In genomic region chr15:56805466-56806146, GRCh38 we compare ENCODE assay signal across 9 cellular contexts.
DNase-seq lines count a peak whose midpoint lies in the region; TF ChIP-seq lines count a peak whose summit lies in the region.
"Had no signal": no experiment of that assay in that cellular context is flagged by ENCODE, and none has a peak within 500 bp of the region (broad histone marks: within the 10 kb centered on the region; RNA-seq: fewer than 3 reads in every experiment).

No MANE protein-coding gene starts in this region.

- intact Hi-C loops in OCI-LY7 (cut with micrococcal nuclease; ENCODE audit: unreplicated experiment), result no loop called here

- no peaks in the 10 kb centered on the region for H3K9me2 ChIP-seq in OCI-LY7 (ENCODE audit: insufficient read depth, low read length)

- CTCF ChIA-PET in OCI-LY7 (lab: Charles Lee; ENCODE audit: unreplicated experiment), result no interaction called here

- POLR2A ChIA-PET in OCI-LY7 (lab: Charles Lee), result interaction anchor here (0.7 to 1.1 kb wide), 2 partner anchors 103 to 274 kb away, joined by 3 read pairs; no protein-coding TSS in a partner anchor

- no TSS peak for BruUV-seq in OCI-LY7 (replicated peaks; lab: Mats Ljungman, UMichigan)

- peak overlapping the region; percentile 51 for H3K4me3 ChIP-seq in OCI-LY7 (ENCODE audit: low read depth, low read length, poor library complexity, severe bottlenecking)
- H3K4me3 ChIP-seq in epithelial cell of esophagus (ENCODE audit: low read length), result no peak overlapping the region
- peak overlapping the region; percentile 40 for H3K4me3 ChIP-seq in rectal smooth muscle tissue (ENCODE audit: low read length)
- H3K4me3 ChIP-seq in Peyer's patch, result no peak overlapping the region

- peaks cover 29% of the 10 kb centered on the region; the same call in 1 of the 2 replicates for H3K9me3 ChIP-seq in OCI-LY7 (ENCODE audit: low read length)
- peaks cover 0 to 16% (median 0%) of the 10 kb centered on the region in 4 donors for H3K9me3 ChIP-seq in Peyer's patch

- H3K27ac Mint-ChIP-seq in activated T-cell treated with anti-CD3 and anti-CD28 coated beads, Interleukin-2, amount 50 U/mL, for 24 hours, result peak overlapping the region; percentile 81
- H3K27ac Mint-ChIP-seq in glutamatergic neuron (ENCODE audit: unreplicated experiment), result no peak overlapping the region

- H3K4me1 Mint-ChIP-seq in activated T-cell treated with anti-CD3 and anti-CD28 coated beads, Interleukin-2, amount 50 U/mL, for 24 hours (ENCODE audit: low read depth), result peaks cover 11% of the 10 kb centered on the region
- no peaks in the 10 kb centered on the region for H3K4me1 Mint-ChIP-seq in glutamatergic neuron (ENCODE audit: low read depth, unreplicated experiment)

- H3K27me3 Mint-ChIP-seq in activated T-cell treated with anti-CD3 and anti-CD28 coated beads, Interleukin-2, amount 50 U/mL, for 24 hours, result no peaks in the 10 kb centered on the region
- no peaks in the 10 kb centered on the region for H3K27me3 Mint-ChIP-seq in glutamatergic neuron (ENCODE audit: unreplicated experiment)

- H4K20me1 ChIP-seq in OCI-LY7 (ENCODE audit: insufficient read depth, low read length), result no peaks in the 10 kb centered on the region

- H3K27me3 ChIP-seq in rectal smooth muscle tissue (ENCODE audit: control insufficient read depth, insufficient read depth, low read length) (no peaks in the 10 kb centered on the region), Peyer's patch (no peaks in the 10 kb centered on the region)

- no peak for TF ChIP-seq CTCF in OCI-LY7 (conservative IDR thresholded peaks at IDR 0.05; ENCODE audit: low read length)
- TF ChIP-seq CTCF in epithelial cell of esophagus (IDR thresholded peaks at IDR 0.05; ENCODE audit: insufficient read depth, low read depth, low read length, missing control alignments), result no peak
- TF ChIP-seq CTCF in glutamatergic neuron (IDR thresholded peaks at IDR 0.05; ENCODE audit: partially characterized antibody, unreplicated experiment), result no peak
- TF ChIP-seq CTCF in Peyer's patch (IDR thresholded peaks at IDR 0.05), result no peak

- H3K4me3 Mint-ChIP-seq in activated T-cell treated with anti-CD3 and anti-CD28 coated beads, Interleukin-2, amount 50 U/mL, for 24 hours, result peak overlapping the region; percentile 7
- H3K4me3 Mint-ChIP-seq in glutamatergic neuron (ENCODE audit: unreplicated experiment), result no peak overlapping the region

- no peaks in the 10 kb centered on the region for H3K79me2 ChIP-seq in OCI-LY7 (ENCODE audit: insufficient read depth, low read depth, low read length)
- H3K79me2 ChIP-seq: parathyroid adenoma had no signal

- no peak overlapping the region for H3K9ac ChIP-seq in rectal smooth muscle tissue (ENCODE audit: low read length)
- H3K9ac ChIP-seq: parathyroid adenoma had no signal

- H3K9me3 Mint-ChIP-seq in activated T-cell treated with anti-CD3 and anti-CD28 coated beads, Interleukin-2, amount 50 U/mL, for 24 hours, result peaks cover 22% of the 10 kb centered on the region
- peaks cover 3% of the 10 kb centered on the region for H3K9me3 Mint-ChIP-seq in glutamatergic neuron (ENCODE audit: unreplicated experiment)

- no peak for TF ChIP-seq POLR2A in Peyer's patch (IDR thresholded peaks at IDR 0.05)

- H3K36me3 ChIP-seq in OCI-LY7 (ENCODE audit: insufficient read depth, low read length) (peaks cover 6% of the 10 kb centered on the region; the same call in 1 of the 2 replicates), rectal smooth muscle tissue (ENCODE audit: control insufficient read depth, insufficient read depth, low read length) (peaks cover 2% of the 10 kb centered on the region), Peyer's patch (no peaks in the 10 kb centered on the region)

- peaks cover 11% of the 10 kb centered on the region for H3K36me3 Mint-ChIP-seq in activated T-cell treated with anti-CD3 and anti-CD28 coated beads, Interleukin-2, amount 50 U/mL, for 24 hours (ENCODE audit: low read depth)
- H3K36me3 Mint-ChIP-seq in glutamatergic neuron (ENCODE audit: unreplicated experiment), result peaks cover 19% of the 10 kb centered on the region

- H2AFZ ChIP-seq in OCI-LY7 (ENCODE audit: low read length), result peak overlapping the region; percentile 99
- H2AFZ ChIP-seq: parathyroid adenoma had no signal

- DNase-seq in activated T-cell treated with anti-CD3 and anti-CD28 coated beads, Interleukin-2, amount 50 U/mL, for 24 hours, result no peak
- DNase-seq in activated T-cell treated with anti-CD3 and anti-CD28 coated beads for 4 hours (no peak), OCI-LY7 (ENCODE audit: low spot score) (no peak), epithelial cell of esophagus (ENCODE audit: low read depth) (peak; percentile 90), glutamatergic neuron (no peak), NCI-H2171 (lab: John Stamatoyannopoulos, UW) (no peak), Peyer's patch (no peak)

- H3K27ac ChIP-seq in OCI-LY7 (ENCODE audit: low read depth, low read length, poor library complexity, severe bottlenecking), result no peak overlapping the region
- H3K27ac ChIP-seq in rectal smooth muscle tissue (ENCODE audit: low read depth, low read length), result no peak overlapping the region
- no peak overlapping the region for H3K27ac ChIP-seq in Peyer's patch
- H3K27ac ChIP-seq: parathyroid adenoma had no signal

- H3K4me2 ChIP-seq in OCI-LY7 (ENCODE audit: low read length), result peak overlapping the region; percentile 72

- H3K4me1 ChIP-seq in OCI-LY7 (ENCODE audit: insufficient read depth, low read length, poor library complexity, severe bottlenecking), result peaks cover 22% of the 10 kb centered on the region
- H3K4me1 ChIP-seq in rectal smooth muscle tissue (ENCODE audit: control insufficient read depth, insufficient read depth, low read length), result no peaks in the 10 kb centered on the region
- no peaks in the 10 kb centered on the region for H3K4me1 ChIP-seq in Peyer's patch
- H3K4me1 ChIP-seq: parathyroid adenoma had no signal

Comparison
In these comparisons a context has a peak if more than half of its experiments do, and no peak if none do; other contexts are left out.
1. H3K4me3 ChIP-seq: peak in OCI-LY7 (single experiment) and rectal smooth muscle tissue (single experiment); none in epithelial cell of esophagus (single experiment) and Peyer's patch (0 of 4).